18 cellular contexts compared by ENCODE assay signal in genomic region chr5:82670692-82671091, GRCh38.
"Had no signal": no experiment of that assay in that cellular context is flagged by ENCODE, and none has a peak within 500 bp of the region (broad histone marks: within the 10 kb centered on the region; RNA-seq: fewer than 3 reads in every experiment).

No MANE protein-coding gene starts in this region.

- H3K36me3 ChIP-seq: MG63 had no signal

- DNase-seq: Karpas-422, KG1, MG63, NCI-H1092, NCI-H1105 treated with DMSO at 0.1 percent for 48 hours, NCI-H1436, NCI-H187, NCI-H2029, NCI-H2081 treated with DMSO at 0.1 percent for 48 hours, NCI-H2171, NCI-H345, NCI-H446 treated with DMSO at 0.1 percent for 48 hours, NCI-H510A treated with DMSO at 0.1 percent for 48 hours, NCI-H69, NCI-H774, SHP77, SW 1271 had no signal

- H3K27me3 ChIP-seq: MG63 had no signal

- H3K9me3 ChIP-seq: MG63 had no signal

- H3K27ac ChIP-seq: RWPE1 had no signal

- H3K4me3 ChIP-seq: MG63 had no signal
